ENCODE assay signal across 8 cellular contexts in genomic region chr12:32501835-32502333, GRCh38.
A peak's percentile ranks its signal among the peaks of the same experiment; 100 is the strongest.
DNase-seq lines count a peak whose midpoint lies in the region; ATAC-seq, FAIRE-seq and TF ChIP-seq lines count a peak whose summit lies in the region.

No MANE protein-coding gene starts in this region.

- WGBS in mesendoderm (ENCODE audit: extremely low coverage, insufficient coverage, low lambda C conversion rate): no CpG with 5 or more reads among the region's 6 CpGs

- no peak overlapping the region for H2BK5ac ChIP-seq in mesendoderm (ENCODE audit: low read length)

- H3K56ac ChIP-seq in mesendoderm (ENCODE audit: low read length): no peak overlapping the region

- H3K27me3 ChIP-seq in mesendoderm (ENCODE audit: insufficient read depth, low read length, poor library complexity): no peaks in the 10 kb centered on the region

- no peak overlapping the region for H3K23ac ChIP-seq in mesendoderm (ENCODE audit: low read length)

- peak overlapping the region; percentile 74 for H3K4me3 Mint-ChIP-seq in endothelial cell (ENCODE audit: unreplicated experiment)

- no peak for ATAC-seq in GM18517 (IDR thresholded peaks at IDR 0.05; ENCODE audit: unreplicated experiment)
- no peak for ATAC-seq in HG03469 (IDR thresholded peaks at IDR 0.05; ENCODE audit: unreplicated experiment)
- no peak for ATAC-seq in HG03442 (IDR thresholded peaks at IDR 0.05; ENCODE audit: unreplicated experiment)

- no peak for TF ChIP-seq POLR2A in H54 (IDR thresholded peaks at IDR 0.05; ENCODE audit: low read depth, low read length)

- H3K4me3 ChIP-seq in mesendoderm (ENCODE audit: low read length): no peak overlapping the region

- H4K5ac ChIP-seq in mesendoderm (ENCODE audit: low read length): no peak overlapping the region

- DNase-seq in H54 (ENCODE audit: insufficient read length, low spot score) (peak; percentile 4), NCI-H524 treated with DMSO at 0.1 percent for 48 hours (lab: John Stamatoyannopoulos, UW) (peak; percentile 81), endothelial cell (ENCODE audit: low spot score) (peak; percentile 70), mesendoderm (peak; percentile 99), NOMO-1 treated with DMSO at 0.1 percent for 48 hours (lab: John Stamatoyannopoulos, UW; ENCODE audit: unreplicated experiment) (no peak)

- no peak for FAIRE-seq in H54 (lab: Jason Lieb, UNC)

- H3K4me1 ChIP-seq in mesendoderm (ENCODE audit: control insufficient read depth, low read depth, low read length): no peaks in the 10 kb centered on the region

- no peaks in the 10 kb centered on the region for H3K36me3 Mint-ChIP-seq in endothelial cell (ENCODE audit: low read depth, unreplicated experiment)

- H4K8ac ChIP-seq in mesendoderm (ENCODE audit: low read depth, low read length): no peak overlapping the region

- H3K18ac ChIP-seq in mesendoderm (ENCODE audit: low read length): no peak overlapping the region

- H3K4me1 Mint-ChIP-seq in endothelial cell (ENCODE audit: unreplicated experiment): peaks cover 47% of the 10 kb centered on the region

- no peak overlapping the region for H2BK120ac ChIP-seq in mesendoderm (ENCODE audit: low read depth, low read length)

- no peak overlapping the region for H3K9ac ChIP-seq in mesendoderm (ENCODE audit: low read length)

- H3K79me1 ChIP-seq in mesendoderm (ENCODE audit: low read length): peaks cover 9% of the 10 kb centered on the region

- no peak overlapping the region for H3K4me2 ChIP-seq in mesendoderm (ENCODE audit: low read length)

- H3K27ac Mint-ChIP-seq in endothelial cell (ENCODE audit: unreplicated experiment): peak overlapping the region; percentile 96

- no peak overlapping the region for H2BK15ac ChIP-seq in mesendoderm (replicated peaks; ENCODE audit: low read depth)

- H3K9me3 Mint-ChIP-seq in endothelial cell (ENCODE audit: unreplicated experiment): no peaks in the 10 kb centered on the region

- no peak overlapping the region for H3K27ac ChIP-seq in mesendoderm (ENCODE audit: low read depth, low read length)

- no peaks in the 10 kb centered on the region for H3K36me3 ChIP-seq in mesendoderm (ENCODE audit: control insufficient read depth, insufficient read depth, low read length)

- peaks cover 6% of the 10 kb centered on the region for H3K27me3 Mint-ChIP-seq in endothelial cell (ENCODE audit: unreplicated experiment)

- H2AK5ac ChIP-seq in mesendoderm (ENCODE audit: low read length): no peak overlapping the region

- peaks cover 22% of the 10 kb centered on the region for H3K79me2 ChIP-seq in mesendoderm (ENCODE audit: control insufficient read depth, insufficient read depth, low read length)

- H3K4ac ChIP-seq in mesendoderm (ENCODE audit: low read depth, low read length): no peak overlapping the region

- TF ChIP-seq CTCF in endothelial cell (IDR thresholded peaks at IDR 0.05; ENCODE audit: unreplicated experiment): no peak
